8 cellular contexts compared by ENCODE assay signal in genomic region chr11:65477271-65478029, GRCh38. TPM values are rescaled to one million over a fixed set of nuclear protein-coding genes. Genes with fewer than 3 reads are reported as not detected.
DNase-seq lines count a peak whose midpoint lies in the region; ATAC-seq and TF ChIP-seq lines count a peak whose summit lies in the region.

No MANE protein-coding gene starts in this region.

- H3K36me3 Mint-ChIP-seq in activated T-helper 17 cell treated with anti-CD3 and anti-CD28 coated beads, Interleukin-2, amount 50 U/mL, for 72 hours (ENCODE audit: low read depth) = peaks cover 16% of the 10 kb centered on the region
- H3K36me3 Mint-ChIP-seq in natural killer cell treated with Interleukin-12 subunit alpha and Interleukin-12 subunit beta and Interleukin-15 and Interleukin-18, amount 100 ng/mL, for 72 hours = no peaks in the 10 kb centered on the region

- H3K9me3 ChIP-seq in DND-41 (ENCODE audit: insufficient read depth, low read length, severe bottlenecking) (no peaks in the 10 kb centered on the region), GM23248 (ENCODE audit: low read depth) (no peaks in the 10 kb centered on the region)

- H3K4me2 ChIP-seq in DND-41 (ENCODE audit: insufficient read depth, low read length) (peak overlapping the region; percentile 72), GM23248 (ENCODE audit: unreplicated experiment) (peak overlapping the region; percentile 93)

- H3K4me1 Mint-ChIP-seq in activated T-helper 17 cell treated with anti-CD3 and anti-CD28 coated beads, Interleukin-2, amount 50 U/mL, for 72 hours = peaks cover 5% of the 10 kb centered on the region
- peaks cover 7 to 14% of the 10 kb centered on the region in 2 donors for H3K4me1 Mint-ChIP-seq in natural killer cell treated with Interleukin-12 subunit alpha and Interleukin-12 subunit beta and Interleukin-15 and Interleukin-18, amount 100 ng/mL, for 72 hours (ENCODE audit: low read depth in 2 of 2)

- DNase-seq in DND-41 (peak; percentile 93), GM23248 (peak; percentile 99), LNCaP clone FGC (ENCODE audit: low read depth) (no peak), RPMI8226 (peak; percentile 98), fibroblast of mammary gland (ENCODE audit: low read depth) (peak; percentile 93)
- DNase-seq in natural killer cell treated with Interleukin-12 subunit alpha and Interleukin-12 subunit beta and Interleukin-15 and Interleukin-18, amount 100 ng/mL, for 72 hours (ENCODE audit: low spot score) = peak; percentile 97
- peak; percentile 97 for DNase-seq in stimulated activated naive CD8-positive, alpha-beta T cell treated with anti-CD3 and anti-CD28 coated beads, Interleukin-15, Interleukin-2, amounts not matched to agents 100 U/mL and 50 U/mL, for 24 hours

- peak overlapping the region; percentile 97 for H3K27ac Mint-ChIP-seq in activated T-helper 17 cell treated with anti-CD3 and anti-CD28 coated beads, Interleukin-2, amount 50 U/mL, for 72 hours
- H3K27ac Mint-ChIP-seq in natural killer cell treated with Interleukin-12 subunit alpha and Interleukin-12 subunit beta and Interleukin-15 and Interleukin-18, amount 100 ng/mL, for 72 hours = peak overlapping the region; percentile 91 to 94

- no peaks in the 10 kb centered on the region for H4K20me1 ChIP-seq in DND-41 (ENCODE audit: insufficient read depth, low read length)
- no peaks in the 10 kb centered on the region for H4K20me1 ChIP-seq in GM23248 (ENCODE audit: insufficient read depth)

- no peaks in the 10 kb centered on the region for H3K27me3 Mint-ChIP-seq in activated T-helper 17 cell treated with anti-CD3 and anti-CD28 coated beads, Interleukin-2, amount 50 U/mL, for 72 hours
- no peaks in the 10 kb centered on the region for H3K27me3 Mint-ChIP-seq in natural killer cell treated with Interleukin-12 subunit alpha and Interleukin-12 subunit beta and Interleukin-15 and Interleukin-18, amount 100 ng/mL, for 72 hours

- H3K9me2 ChIP-seq in GM23248 (ENCODE audit: insufficient read depth) = no peaks in the 10 kb centered on the region

- H2AFZ ChIP-seq in DND-41 (ENCODE audit: low read depth, low read length) = peak overlapping the region; percentile 84
- H2AFZ ChIP-seq in GM23248 = no peak overlapping the region

- in situ Hi-C loops in GM23248 (cut with MboI) = no loop called here

- peak overlapping the region; percentile 88 for H3K9ac ChIP-seq in DND-41 (ENCODE audit: low read depth, low read length)
- H3K9ac ChIP-seq in GM23248 = peak overlapping the region; percentile 98

- H3F3A ChIP-seq in GM23248 (ENCODE audit: insufficient read depth) = peaks cover 47% of the 10 kb centered on the region

- ATAC-seq in DND-41 (ENCODE audit: insufficient read depth, low read depth) = peak; percentile 89
- ATAC-seq in activated T-helper 17 cell treated with anti-CD3 and anti-CD28 coated beads, Interleukin-2, amount 50 U/mL, for 72 hours (replicated peaks) = peak; percentile 93
- peak; percentile 95 to 97 for ATAC-seq in natural killer cell treated with Interleukin-12 subunit alpha and Interleukin-12 subunit beta and Interleukin-15 and Interleukin-18, amount 100 ng/mL, for 72 hours
- peak; percentile 87 for ATAC-seq in stimulated activated naive CD8-positive, alpha-beta T cell treated with anti-CD3 and anti-CD28 coated beads, Interleukin-15, Interleukin-2, amounts not matched to agents 100 U/mL and 50 U/mL, for 24 hours

- no peaks in the 10 kb centered on the region for H3K9me3 Mint-ChIP-seq in activated T-helper 17 cell treated with anti-CD3 and anti-CD28 coated beads, Interleukin-2, amount 50 U/mL, for 72 hours
- no peaks in the 10 kb centered on the region for H3K9me3 Mint-ChIP-seq in natural killer cell treated with Interleukin-12 subunit alpha and Interleukin-12 subunit beta and Interleukin-15 and Interleukin-18, amount 100 ng/mL, for 72 hours

- H3K4me3 ChIP-seq in DND-41 (ENCODE audit: low read depth in 1 of 2, low read length in 2 of 2) (peak overlapping the region; percentile 66 to 68), GM23248 (peak overlapping the region; percentile 74), LNCaP clone FGC (ENCODE audit: low read depth, low read length) (peak overlapping the region; percentile 93), fibroblast of mammary gland (ENCODE audit: control insufficient read depth, low read depth, low read length) (peak overlapping the region; percentile 73)

- 1 to 2% methylated on average over 32 to 44 of the region's 53 CpGs for WGBS in GM23248 (ENCODE audit: low coverage in 1 of 2, low lambda C conversion rate in 2 of 2, missing lambda C conversion rate in 2 of 2), 2 experiments

- H3K4me1 ChIP-seq in DND-41 (ENCODE audit: insufficient read depth, low read length) = peaks cover 21% of the 10 kb centered on the region
- peaks cover 62% of the 10 kb centered on the region for H3K4me1 ChIP-seq in GM23248 (ENCODE audit: insufficient read depth)

- H3K79me2 ChIP-seq in DND-41 (ENCODE audit: insufficient read depth, low read length) = peaks cover 25% of the 10 kb centered on the region
- peaks cover 84% of the 10 kb centered on the region for H3K79me2 ChIP-seq in GM23248 (ENCODE audit: insufficient read depth)

- H3K27me3 ChIP-seq in DND-41 (ENCODE audit: insufficient read depth, low read length, poor library complexity) = no peaks in the 10 kb centered on the region
- H3K27me3 ChIP-seq in GM23248 (replicated peaks; ENCODE audit: insufficient read depth) = no peaks in the 10 kb centered on the region

- H3K36me3 ChIP-seq in DND-41 (ENCODE audit: insufficient read depth, low read length) (no peaks in the 10 kb centered on the region; the same call in 1 of the 2 replicates), GM23248 (ENCODE audit: low read depth) (no peaks in the 10 kb centered on the region)

- TF ChIP-seq CTCF in DND-41 (IDR thresholded peaks at IDR 0.05; ENCODE audit: borderline replicate concordance, extremely low read depth, low read length, poor library complexity, severe bottlenecking) (peak; percentile 45), LNCaP clone FGC (IDR thresholded peaks at IDR 0.05; ENCODE audit: control insufficient read depth, extremely low read depth, insufficient read depth) (no peak), fibroblast of mammary gland (conservative IDR thresholded peaks at IDR 0.05; ENCODE audit: control insufficient read depth, insufficient read depth, low read depth, low read length) (no peak)

- H3K27ac ChIP-seq in DND-41 (ENCODE audit: low read length) (peak overlapping the region; percentile 94), GM23248 (peak overlapping the region; percentile 99)

- H3K4me3 Mint-ChIP-seq in activated T-helper 17 cell treated with anti-CD3 and anti-CD28 coated beads, Interleukin-2, amount 50 U/mL, for 72 hours = peak overlapping the region; percentile 93
- peak overlapping the region; percentile 88 for H3K4me3 Mint-ChIP-seq in natural killer cell treated with Interleukin-12 subunit alpha and Interleukin-12 subunit beta and Interleukin-15 and Interleukin-18, amount 100 ng/mL, for 72 hours

RNA-seq across cellular contexts. Expression of gene MALAT1, which starts 21.4 kb away (rescaled TPM):
- 2,638 and 3,272 TPM in 2 replicates for total RNA-seq in GM23248 (2014; rRNA removed; shearing (Covaris generic))
- polyA plus RNA-seq in GM23248 (2016; fragmentation: Nextera tagmentation; extraction: Ambion mirVana) = 7,376 and 13,207 TPM in 2 replicates
- total RNA-seq in activated T-helper 17 cell treated with anti-CD3 and anti-CD28 coated beads, Interleukin-2, amount 50 U/mL, for 72 hours = over 10,000 TPM in 1 of 2 donors, 1,000 to 10,000 TPM in 1; 5,547 to 22,796 TPM
- 1,000 to 10,000 TPM; 6,610 to 7,236 TPM for total RNA-seq in natural killer cell treated with Interleukin-12 subunit alpha and Interleukin-12 subunit beta and Interleukin-15 and Interleukin-18, amount 100 ng/mL, for 72 hours

RNA-seq across cellular contexts. Expression of gene SCYL1, which starts 47.4 kb away (rescaled TPM):
- total RNA-seq in GM23248 (2014; rRNA removed; shearing (Covaris generic)) = 115 and 133 TPM in 2 replicates
- 90.7 and 98.6 TPM in 2 replicates for polyA plus RNA-seq in GM23248 (2016; fragmentation: Nextera tagmentation; extraction: Ambion mirVana)
- 10 to 100 TPM; 80.4 to 86.8 TPM for total RNA-seq in activated T-helper 17 cell treated with anti-CD3 and anti-CD28 coated beads, Interleukin-2, amount 50 U/mL, for 72 hours
- 100 to 1,000 TPM in 1 of 2 donors, 10 to 100 TPM in 1; 84.5 to 112 TPM for total RNA-seq in natural killer cell treated with Interleukin-12 subunit alpha and Interleukin-12 subunit beta and Interleukin-15 and Interleukin-18, amount 100 ng/mL, for 72 hours

RNA-seq across cellular contexts. Expression of gene NEAT1, which starts 54.9 kb away (rescaled TPM):
- total RNA-seq in GM23248 (2014; rRNA removed; shearing (Covaris generic)) = 74.3 and 143 TPM in 2 replicates
- polyA plus RNA-seq in GM23248 (2016; fragmentation: Nextera tagmentation; extraction: Ambion mirVana) = 36.2 and 50.7 TPM in 2 replicates
- 1,000 to 10,000 TPM in 1 of 2 donors, 100 to 1,000 TPM in 1; 823 to 2,912 TPM for total RNA-seq in activated T-helper 17 cell treated with anti-CD3 and anti-CD28 coated beads, Interleukin-2, amount 50 U/mL, for 72 hours
- 100 to 1,000 TPM; 432 to 571 TPM for total RNA-seq in natural killer cell treated with Interleukin-12 subunit alpha and Interleukin-12 subunit beta and Interleukin-15 and Interleukin-18, amount 100 ng/mL, for 72 hours
